In genomic region chr12:460301-461230, GRCh38 we compare ENCODE assay signal across 8 cellular contexts. TPM values are rescaled to one million over a fixed set of nuclear protein-coding genes. Genes with fewer than 3 reads are reported as not detected.
DNase-seq lines count a peak whose midpoint lies in the region; ATAC-seq and TF ChIP-seq lines count a peak whose summit lies in the region.

No MANE protein-coding gene starts in this region.

- H3K9me3 ChIP-seq in CD4-positive, CD25-positive, alpha-beta regulatory T cell (ENCODE audit: control insufficient read depth in 2 of 2, low read length in 2 of 2): no peaks in the 10 kb centered on the region
- H3K9me3 ChIP-seq in MG63: no peaks in the 10 kb centered on the region
- no peaks in the 10 kb centered on the region for H3K9me3 ChIP-seq in heart left ventricle

- H3K4me1 Mint-ChIP-seq in CD4-positive, CD25-positive, alpha-beta regulatory T cell: peaks cover 0 to 21% (median 10%) of the 10 kb centered on the region in 4 donors
- H3K4me1 Mint-ChIP-seq in activated T-helper 1 cell treated with anti-CD3 and anti-CD28 coated beads, Interleukin-12 subunit alpha, Interleukin-12 subunit beta, Interleukin-2, Interleukin-4 antibody, amounts not matched to agents 30 ng/mL and 10 ng/mL and 1 ng/mL, durations not matched to agents 14 hours and 24 hours and 36 hours (ENCODE audit: low read depth): peaks cover 11% of the 10 kb centered on the region

- peaks cover 16% of the 10 kb centered on the region for H3K27me3 ChIP-seq in CD4-positive, CD25-positive, alpha-beta regulatory T cell (ENCODE audit: control insufficient read depth, insufficient read depth, low read length)
- H3K27me3 ChIP-seq in MG63 (peaks cover 66% of the 10 kb centered on the region), heart left ventricle (peaks cover 0 to 62% (median 0%) of the 10 kb centered on the region in 9 donors)

- no peaks in the 10 kb centered on the region for H3K36me3 ChIP-seq in CD4-positive, CD25-positive, alpha-beta regulatory T cell (ENCODE audit: control insufficient read depth, insufficient read depth, low read length)
- H3K36me3 ChIP-seq in MG63 (no peaks in the 10 kb centered on the region), heart left ventricle (no peaks in the 10 kb centered on the region)

- 2 to 5% (median 2%) methylated on average over 40 to 104 of the region's 104 CpGs for WGBS in heart left ventricle, 4 donors

- no peak overlapping the region for H3K27ac ChIP-seq in CD4-positive, CD25-positive, alpha-beta regulatory T cell (ENCODE audit: insufficient read depth, low read length, poor library complexity, severe bottlenecking)
- peak overlapping the region in 11 of 12 donors; percentile 18 to 86 (median 76) for H3K27ac ChIP-seq in heart left ventricle

- no peak for TF ChIP-seq POLR2A in heart left ventricle (IDR thresholded peaks at IDR 0.05)

- H3K27ac Mint-ChIP-seq in CD4-positive, CD25-positive, alpha-beta regulatory T cell: peak overlapping the region in 2 of 3 donors; percentile 7 to 79
- H3K27ac Mint-ChIP-seq in activated T-helper 1 cell treated with anti-CD3 and anti-CD28 coated beads, Interleukin-12 subunit alpha, Interleukin-12 subunit beta, Interleukin-2, Interleukin-4 antibody, amounts not matched to agents 30 ng/mL and 10 ng/mL and 1 ng/mL, durations not matched to agents 14 hours and 24 hours and 36 hours: peak overlapping the region; percentile 40

- no peaks in the 10 kb centered on the region for H3K9me3 Mint-ChIP-seq in CD4-positive, CD25-positive, alpha-beta regulatory T cell
- no peaks in the 10 kb centered on the region for H3K9me3 Mint-ChIP-seq in activated T-helper 1 cell treated with anti-CD3 and anti-CD28 coated beads, Interleukin-12 subunit alpha, Interleukin-12 subunit beta, Interleukin-2, Interleukin-4 antibody, amounts not matched to agents 30 ng/mL and 10 ng/mL and 1 ng/mL, durations not matched to agents 14 hours and 24 hours and 36 hours

- H3K4me3 Mint-ChIP-seq in CD4-positive, CD25-positive, alpha-beta regulatory T cell: peak overlapping the region; percentile 77 to 95 (median 90)
- peak overlapping the region; percentile 88 for H3K4me3 Mint-ChIP-seq in activated T-helper 1 cell treated with anti-CD3 and anti-CD28 coated beads, Interleukin-12 subunit alpha, Interleukin-12 subunit beta, Interleukin-2, Interleukin-4 antibody, amounts not matched to agents 30 ng/mL and 10 ng/mL and 1 ng/mL, durations not matched to agents 14 hours and 24 hours and 36 hours

- intact Hi-C loops in activated T-helper 1 cell treated with anti-CD3 and anti-CD28 coated beads, Interleukin-12 subunit alpha, Interleukin-12 subunit beta, Interleukin-2, Interleukin-4 antibody, amounts not matched to agents 30 ng/mL and 10 ng/mL and 1 ng/mL, durations not matched to agents 14 hours and 24 hours and 36 hours (cut with micrococcal nuclease): no loop called here
- intact Hi-C loops in heart left ventricle (cut with DNase I): loop anchor here in 1 of 10 donors (5.0 kb wide), 1 partner anchor 42 kb away; no protein-coding TSS in a partner anchor

- peak; percentile 20 to 48 (median 33) for DNase-seq in CD4-positive, CD25-positive, alpha-beta regulatory T cell
- peak; percentile 37 for DNase-seq in MG63
- DNase-seq in activated T-helper 1 cell treated with anti-CD3 and anti-CD28 coated beads, Interleukin-12 subunit alpha, Interleukin-12 subunit beta, Interleukin-2, Interleukin-4 antibody, amounts not matched to agents 30 ng/mL and 10 ng/mL and 1 ng/mL, durations not matched to agents 14 hours and 24 hours and 36 hours (ENCODE audit: low spot score): peak; percentile 23
- DNase-seq in heart left ventricle: peak in 2 of 5 donors; percentile 45 to 71
- no peak for DNase-seq in retinal pigment epithelial cell (ENCODE audit: low read depth)
- DNase-seq in NCI-H1694 treated with DMSO at 0.1 percent for 48 hours (lab: John Stamatoyannopoulos, UW): no peak
- DNase-seq in DMS79 treated with DMSO at 0.1 percent for 48 hours (lab: John Stamatoyannopoulos, UW): no peak

- peak; percentile 59 to 74 for ATAC-seq in CD4-positive, CD25-positive, alpha-beta regulatory T cell (ENCODE audit: low read depth in 2 of 2)
- ATAC-seq in heart left ventricle (peak in 2 of 4 donors; percentile 1 to 2), GM21723 (IDR thresholded peaks at IDR 0.05; ENCODE audit: unreplicated experiment) (no peak)

- TF ChIP-seq CTCF in heart left ventricle (IDR thresholded peaks at IDR 0.05) (no peak), retinal pigment epithelial cell (conservative IDR thresholded peaks at IDR 0.05; ENCODE audit: low read depth, low read length) (no peak)

- H3K36me3 Mint-ChIP-seq in CD4-positive, CD25-positive, alpha-beta regulatory T cell: no peaks in the 10 kb centered on the region
- H3K36me3 Mint-ChIP-seq in activated T-helper 1 cell treated with anti-CD3 and anti-CD28 coated beads, Interleukin-12 subunit alpha, Interleukin-12 subunit beta, Interleukin-2, Interleukin-4 antibody, amounts not matched to agents 30 ng/mL and 10 ng/mL and 1 ng/mL, durations not matched to agents 14 hours and 24 hours and 36 hours (ENCODE audit: low read depth): peaks cover 3% of the 10 kb centered on the region

- peaks cover 17% of the 10 kb centered on the region for H3K4me1 ChIP-seq in CD4-positive, CD25-positive, alpha-beta regulatory T cell (ENCODE audit: control insufficient read depth, insufficient read depth, low read length, poor library complexity, severe bottlenecking)
- H3K4me1 ChIP-seq in heart left ventricle: peaks cover 0 to 53% (median 14%) of the 10 kb centered on the region in 12 donors

- peaks cover 66% of the 10 kb centered on the region for H3K27me3 Mint-ChIP-seq in CD4-positive, CD25-positive, alpha-beta regulatory T cell
- peaks cover 78% of the 10 kb centered on the region for H3K27me3 Mint-ChIP-seq in activated T-helper 1 cell treated with anti-CD3 and anti-CD28 coated beads, Interleukin-12 subunit alpha, Interleukin-12 subunit beta, Interleukin-2, Interleukin-4 antibody, amounts not matched to agents 30 ng/mL and 10 ng/mL and 1 ng/mL, durations not matched to agents 14 hours and 24 hours and 36 hours (ENCODE audit: insufficient read depth)

- no peak overlapping the region for H3K4me3 ChIP-seq in CD4-positive, CD25-positive, alpha-beta regulatory T cell (ENCODE audit: low read depth, low read length)
- H3K4me3 ChIP-seq in MG63: peak overlapping the region; percentile 31
- H3K4me3 ChIP-seq in heart left ventricle: peak overlapping the region; percentile 53 to 79 (median 64)
- peak overlapping the region; percentile 41 for H3K4me3 ChIP-seq in retinal pigment epithelial cell (ENCODE audit: low read length)

RNA-seq across cellular contexts. Expression of gene B4GALNT3, which starts 0.8 kb away (rescaled TPM):
- 0.39 TPM for total RNA-seq in CD4-positive, CD25-positive, alpha-beta regulatory T cell
- polyA plus RNA-seq in CD4-positive, CD25-positive, alpha-beta regulatory T cell: 1 to 10 TPM in 3 of 4 donors, under 1 TPM in 1; 0.06 to 2.1 (median 1.4) TPM
- total RNA-seq in MG63 (2014; rRNA removed; shearing (Covaris generic); ENCODE audit: low replicate concordance): 0.30 and 0.54 TPM in 2 replicates
- 7.6 and 8.6 TPM in 2 replicates for total RNA-seq in activated T-helper 1 cell treated with anti-CD3 and anti-CD28 coated beads, Interleukin-12 subunit alpha, Interleukin-12 subunit beta, Interleukin-2, Interleukin-4 antibody, amounts not matched to agents 30 ng/mL and 10 ng/mL and 1 ng/mL, durations not matched to agents 14 hours and 24 hours and 36 hours
- total RNA-seq in heart left ventricle: 10 to 100 TPM; 19.3 to 59.4 (median 31.5) TPM
- polyA plus RNA-seq in heart left ventricle: 10 to 100 TPM; 34.6 to 38.7 TPM

RNA-seq across cellular contexts. Expression of gene CCDC77, which starts 59.1 kb away (rescaled TPM):
- 5.6 TPM for total RNA-seq in CD4-positive, CD25-positive, alpha-beta regulatory T cell
- 1 to 10 TPM; 3.9 to 5.6 (median 4.9) TPM for polyA plus RNA-seq in CD4-positive, CD25-positive, alpha-beta regulatory T cell
- total RNA-seq in MG63 (2014; rRNA removed; shearing (Covaris generic); ENCODE audit: low replicate concordance): 19.6 and 29.0 TPM in 2 replicates
- 12.6 and 14.6 TPM in 2 replicates for total RNA-seq in activated T-helper 1 cell treated with anti-CD3 and anti-CD28 coated beads, Interleukin-12 subunit alpha, Interleukin-12 subunit beta, Interleukin-2, Interleukin-4 antibody, amounts not matched to agents 30 ng/mL and 10 ng/mL and 1 ng/mL, durations not matched to agents 14 hours and 24 hours and 36 hours
- total RNA-seq in heart left ventricle: 1 to 10 TPM; 1.3 to 4.6 (median 2.6) TPM
- 1 to 10 TPM; 2.9 to 3.0 TPM for polyA plus RNA-seq in heart left ventricle

Comparison
In these comparisons a context has a peak if more than half of its experiments do, and no peak if none do; other contexts are left out.
1. DNase-seq: peak in CD4-positive, CD25-positive, alpha-beta regulatory T cell (3 of 3), MG63 (single experiment) and activated T-helper 1 cell treated with anti-CD3 and anti-CD28 coated beads, Interleukin-12 subunit alpha, Interleukin-12 subunit beta, Interleukin-2, Interleukin-4 antibody, amounts not matched to agents 30 ng/mL and 10 ng/mL and 1 ng/mL, durations not matched to agents 14 hours and 24 hours and 36 hours (single experiment); none in retinal pigment epithelial cell (single experiment), NCI-H1694 treated with DMSO at 0.1 percent for 48 hours (single experiment) and DMS79 treated with DMSO at 0.1 percent for 48 hours (single experiment).